9 cellular contexts compared by ENCODE assay signal in the genomic region with DNA sequence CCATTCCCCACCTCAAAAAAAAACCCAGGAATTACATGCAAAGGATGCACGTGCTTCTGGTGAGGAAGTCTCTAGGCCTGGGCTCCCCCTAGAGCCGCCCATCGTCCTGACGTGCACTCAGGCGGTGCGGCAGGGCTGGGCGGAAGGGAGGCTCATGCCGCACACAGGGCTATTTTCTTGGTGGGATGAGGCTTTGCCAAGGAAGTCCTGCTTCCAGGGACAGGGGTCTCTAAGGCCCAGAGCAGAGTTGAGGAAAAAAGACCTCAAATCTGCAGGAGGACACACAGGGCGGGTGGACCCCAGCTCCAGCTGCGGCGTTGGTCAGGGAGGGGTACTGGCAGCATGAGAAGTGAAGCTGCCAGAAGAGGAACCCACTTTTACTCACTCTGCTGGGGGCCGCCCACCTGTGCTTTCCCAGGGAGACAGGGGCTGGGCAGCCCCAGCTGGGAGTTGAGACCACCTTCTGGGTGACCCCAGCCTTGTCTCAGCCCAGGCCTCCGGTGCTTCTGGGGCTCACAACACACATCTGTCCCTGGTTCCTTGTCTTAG. TPM values are rescaled to one million over a fixed set of nuclear protein-coding genes. Genes with fewer than 3 reads are reported as not detected.
A peak's percentile ranks its signal among the peaks of the same experiment; 100 is the strongest.
DNase-seq lines count a peak whose midpoint lies in the region; ATAC-seq and TF ChIP-seq lines count a peak whose summit lies in the region.
"Had no signal": no experiment of that assay in that cellular context is flagged by ENCODE, and none has a peak within 500 bp of the region (broad histone marks: within the 10 kb centered on the region; RNA-seq: fewer than 3 reads in every experiment).

No MANE protein-coding gene starts in this region.

- no peaks in the 10 kb centered on the region for H3K4me1 ChIP-seq in neural progenitor cell

- H3K4me1 Mint-ChIP-seq in nephron progenitor cell = peaks cover 40% of the 10 kb centered on the region
- peaks cover 21% of the 10 kb centered on the region for H3K4me1 Mint-ChIP-seq in neural progenitor cell

- H3K79me2 ChIP-seq in neural progenitor cell (ENCODE audit: low read depth) = no peaks in the 10 kb centered on the region

- H3K9me3 Mint-ChIP-seq in nephron progenitor cell = no peaks in the 10 kb centered on the region
- H3K9me3 Mint-ChIP-seq in neural progenitor cell = no peaks in the 10 kb centered on the region

- H2AFZ ChIP-seq in neural progenitor cell (replicated peaks) = no peak overlapping the region

- H3K27ac Mint-ChIP-seq in nephron progenitor cell (no peak overlapping the region), neural progenitor cell (no peak overlapping the region)

- peaks cover 16% of the 10 kb centered on the region for H3K27me3 ChIP-seq in neural progenitor cell

- H3K4me3 ChIP-seq in GM12864 (ENCODE audit: low read depth, low read length) (peak overlapping the region; percentile 43), neural progenitor cell (no peak overlapping the region)

- no peaks in the 10 kb centered on the region for H3K36me3 ChIP-seq in neural progenitor cell

- no peak for DNase-seq in GM12864 (ENCODE audit: low read depth)
- peak; percentile 50 for DNase-seq in activated gamma-delta T cell treated with Interleukin-2 at 50 U/mL for 16 hours
- no peak for DNase-seq in nephron progenitor cell
- no peak for DNase-seq in SIG-M5 (lab: John Stamatoyannopoulos, UW)
- DNase-seq in NCI-H2227 (lab: John Stamatoyannopoulos, UW; ENCODE audit: unreplicated experiment) = no peak
- DNase-seq in neural progenitor cell (ENCODE audit: low spot score) = no peak
- DNase-seq: NCI-H1417 had no signal

- no peak for TF ChIP-seq CTCF in GM12864 (IDR thresholded peaks at IDR 0.05; ENCODE audit: low read depth, low read length, missing control alignments)
- TF ChIP-seq CTCF in nephron progenitor cell (IDR thresholded peaks at IDR 0.05) = no peak
- no peak for TF ChIP-seq CTCF in neural progenitor cell (IDR thresholded peaks at IDR 0.05)

- no peak overlapping the region for H3K4me2 ChIP-seq in neural progenitor cell

- peaks cover 3% of the 10 kb centered on the region for H4K20me1 ChIP-seq in neural progenitor cell (ENCODE audit: low read depth)

- H3F3A ChIP-seq in neural progenitor cell (ENCODE audit: low read depth) = peaks cover 15% of the 10 kb centered on the region

- H3K9ac ChIP-seq in neural progenitor cell = no peak overlapping the region

- H3K4me3 Mint-ChIP-seq in nephron progenitor cell (peak overlapping the region; percentile 41), neural progenitor cell (no peak overlapping the region)

- H3K27ac ChIP-seq in neural progenitor cell = no peak overlapping the region

- H3K36me3 Mint-ChIP-seq in nephron progenitor cell (ENCODE audit: low read depth) (no peaks in the 10 kb centered on the region), neural progenitor cell (peaks cover 4% of the 10 kb centered on the region)

- peak; percentile 13 for ATAC-seq in HG03432 (IDR thresholded peaks at IDR 0.05; ENCODE audit: unreplicated experiment)
- ATAC-seq in HG03457 (IDR thresholded peaks at IDR 0.05; ENCODE audit: unreplicated experiment) = no peak

- H3K27me3 Mint-ChIP-seq in nephron progenitor cell (ENCODE audit: low read depth, poor library complexity) (peaks cover 11% of the 10 kb centered on the region), neural progenitor cell (ENCODE audit: insufficient read depth, low read depth) (peaks cover 4% of the 10 kb centered on the region)

- H3K9me3 ChIP-seq in neural progenitor cell (ENCODE audit: low read depth) = no peaks in the 10 kb centered on the region

RNA-seq across cellular contexts. Expression of a gene that starts 4.2 kb away (rescaled TPM):
- 20.1 and 30.8 TPM in 2 replicates for total RNA-seq in neural progenitor cell (ENCODE audit: low replicate concordance)

RNA-seq across cellular contexts. Expression of a gene that starts 14.5 kb away (rescaled TPM):
- total RNA-seq in neural progenitor cell (ENCODE audit: low replicate concordance) = 1.8 and 4.4 TPM in 2 replicates
